ENCODE assay signal across 7 cellular contexts in the genomic region with DNA sequence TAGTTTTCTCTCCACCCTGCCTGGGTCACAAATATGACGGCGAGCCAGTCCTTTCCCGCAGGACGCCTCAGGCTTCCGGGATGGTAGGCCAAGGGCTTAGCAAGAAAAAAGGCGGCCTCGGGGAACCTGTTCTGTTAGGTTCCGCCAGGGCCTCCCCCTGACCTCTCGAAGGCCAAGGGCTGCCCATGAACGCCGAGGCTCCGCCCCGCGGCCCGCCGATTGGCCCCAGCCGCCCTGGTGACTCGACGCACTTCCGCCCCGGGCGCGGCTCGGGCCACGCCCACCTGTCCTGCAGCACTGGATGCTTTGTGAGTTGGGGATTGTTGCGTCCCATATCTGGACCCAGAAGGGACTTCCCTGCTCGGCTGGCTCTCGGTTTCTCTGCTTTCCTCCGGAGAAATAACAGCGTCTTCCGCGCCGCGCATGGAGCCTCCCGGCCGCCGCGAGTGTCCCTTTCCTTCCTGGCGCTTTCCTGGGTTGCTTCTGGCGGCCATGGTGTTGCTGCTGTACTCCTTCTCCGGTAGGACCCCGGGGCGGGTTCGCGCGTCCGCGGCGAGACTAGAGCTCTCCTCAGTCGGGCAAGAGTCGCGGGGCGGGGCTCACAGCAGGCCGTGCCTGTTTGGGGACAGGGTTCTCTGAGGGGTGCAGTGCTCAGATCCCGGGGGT.
A peak's percentile ranks its signal among the peaks of the same experiment; 100 is the strongest.
DNase-seq lines count a peak whose midpoint lies in the region; ATAC-seq and TF ChIP-seq lines count a peak whose summit lies in the region.

A gene (plus strand): TSS at position 265 of the 666 bp plus-strand sequence. CDS start 159 bp downstream, at position 424.

- peak; percentile 94 to 98 for DNase-seq in NCI-H2081 (lab: John Stamatoyannopoulos, UW)
- DNase-seq in T1000 (lab: John Stamatoyannopoulos, UW) = peak; percentile 89
- peak; percentile 97 for DNase-seq in astrocyte of the hippocampus (ENCODE audit: low read depth, low spot score)
- peak; percentile 88 to 92 for DNase-seq in hippocampal formation (lab: John Stamatoyannopoulos, UW)
- DNase-seq in retinal pigment epithelial cell (ENCODE audit: low read depth) = peak; percentile 84

- ATAC-seq in GM18508 (IDR thresholded peaks at IDR 0.05; ENCODE audit: insufficient read depth, unreplicated experiment) = peak; percentile 72
- peak; percentile 94 for ATAC-seq in HG03025 (IDR thresholded peaks at IDR 0.05; ENCODE audit: low FRiP score, unreplicated experiment)

- peak within 1 kb of the TSS; percentile 68 for H3K4me3 ChIP-seq in retinal pigment epithelial cell (ENCODE audit: low read length)

- TF ChIP-seq CTCF in retinal pigment epithelial cell (conservative IDR thresholded peaks at IDR 0.05; ENCODE audit: low read depth, low read length) = no peak

Comparison
In these comparisons a context has a peak if more than half of its experiments do, and no peak if none do; other contexts are left out.
1. Peak in every context shown above with its lines: DNase-seq, ATAC-seq and H3K4me3 ChIP-seq.